In the genomic region with DNA sequence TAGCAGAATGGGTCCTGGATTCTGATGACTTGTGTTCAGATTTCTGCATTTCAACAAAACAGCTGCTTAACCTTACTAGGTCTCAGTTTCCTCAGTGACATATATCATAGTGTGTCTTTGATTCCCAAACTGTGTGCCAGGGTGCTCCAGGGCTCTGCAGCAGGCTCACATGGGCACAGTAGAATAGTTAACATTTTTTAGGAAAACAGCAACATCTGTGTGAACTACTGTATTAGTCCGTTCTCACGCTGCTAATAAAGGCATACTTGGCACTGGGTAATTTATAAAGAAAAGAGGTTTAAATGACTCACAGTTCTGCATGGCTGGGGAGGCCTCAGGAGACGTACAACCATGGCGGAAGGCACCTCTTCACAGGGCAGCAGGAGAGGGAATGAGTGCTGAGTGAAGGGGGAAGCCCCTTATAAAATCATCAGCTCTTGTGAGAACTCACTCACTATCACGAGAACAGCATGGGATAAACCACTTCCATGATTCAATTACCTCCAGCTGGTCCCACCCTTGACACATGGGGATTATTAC, we compare ENCODE assay signal across 26 cellular contexts.
"Had no signal": no experiment of that assay in that cellular context is flagged by ENCODE, and none has a peak within 500 bp of the region (broad histone marks: within the 10 kb centered on the region; RNA-seq: fewer than 3 reads in every experiment).

No MANE protein-coding gene starts in this region.

- H3K4me3 ChIP-seq: ascending aorta, heart right ventricle, pancreas, prostate gland, stomach, tibial nerve had no signal

- H3K27ac ChIP-seq: ascending aorta, epithelial cell of prostate, heart right ventricle, pancreas, prostate gland, stomach, tibial nerve, WERI-Rb-1 had no signal

- H3K4me1 ChIP-seq: ascending aorta, pancreas, prostate gland, stomach, tibial nerve had no signal

- H3K9me3 ChIP-seq: ascending aorta, heart right ventricle, pancreas, prostate gland, stomach, tibial nerve had no signal

- H3K27me3 ChIP-seq: ascending aorta, tibial nerve had no signal

- DNase-seq: activated CD4-positive, alpha-beta memory T cell treated with anti-CD3 and anti-CD28 coated beads, Interleukin-2, amount 10 ng/mL, durations not matched to agents 7 days and 5 days; activated CD4-positive, alpha-beta T cell treated with anti-CD3 and anti-CD28 coated beads for 48 hours; activated CD8-positive, alpha-beta memory T cell treated with anti-CD3 and anti-CD28 coated beads, Interleukin-2, amount 50 U/mL, for 48 hours; activated gamma-delta T cell; activated naive CD4-positive, alpha-beta T cell treated with anti-CD3 and anti-CD28 coated beads, Interleukin-2, amount 10 ng/mL, durations not matched to agents 7 days and 5 days; activated naive CD8-positive, alpha-beta T cell treated with anti-CD3 and anti-CD28 coated beads, Interleukin-2, amount 10 ng/mL, durations not matched to agents 7 days and 5 days; activated T-cell treated with anti-CD3 and anti-CD28 coated beads, Interleukin-2, amount 50 U/mL, for 24 hours; central memory CD4-positive, alpha-beta T cell; heart right ventricle; left cardiac atrium; midbrain; naive thymus-derived CD4-positive, alpha-beta T cell; nucleus accumbens; pancreas; stimulated activated CD4-positive, alpha-beta T cell treated with anti-CD3 and anti-CD28 coated beads, Interleukin-15, amount 100 ng/mL, for 24 hours; stimulated activated CD4-positive, alpha-beta T cell treated with anti-CD3 and anti-CD28 coated beads, Interleukin-2, amount 100 ng/mL, for 24 hours; stimulated activated naive B cell treated with anti-CD40 and anti-IgM and Interleukin-4, amounts not matched to agents 10 μg/mL and 1 μg/mL and 100 μg/mL, for 72 hours; stomach; SW 1271; T1000; WERI-Rb-1 had no signal

- ATAC-seq: activated CD4-positive, CD25-positive, alpha-beta regulatory T cell treated with anti-CD3 and anti-CD28 coated beads, Interleukin-2, amount 50 U/mL, for 24 hours; heart right ventricle; left cardiac atrium; naive thymus-derived CD4-positive, alpha-beta T cell; pancreas; stimulated activated naive B cell treated with anti-CD40 and anti-IgM and Interleukin-4, amounts not matched to agents 10 μg/mL and 1 μg/mL and 100 μg/mL, for 72 hours had no signal

- H3K36me3 ChIP-seq: ascending aorta, heart right ventricle, pancreas, prostate gland, stomach, tibial nerve had no signal
